Comparison of ENCODE assay signal across 8 cellular contexts in genomic region chr9:23492126-23493002, GRCh38.
DNase-seq lines count a peak whose midpoint lies in the region; ATAC-seq, FAIRE-seq and TF ChIP-seq lines count a peak whose summit lies in the region.

No MANE protein-coding gene starts in this region.

- H3K4me3 ChIP-seq in NT2/D1 (ENCODE audit: insufficient read length, low read depth) (no peak overlapping the region), esophagus muscularis mucosa (no peak overlapping the region)

- H3K27me3 Mint-ChIP-seq in activated naive CD8-positive, alpha-beta T cell treated with anti-CD3 and anti-CD28 coated beads, Interleukin-2, amount 50 U/mL, for 24 hours, result no peaks in the 10 kb centered on the region

- H3K27me3 ChIP-seq in NT2/D1 (ENCODE audit: insufficient read depth, insufficient read length) (no peaks in the 10 kb centered on the region), esophagus muscularis mucosa (no peaks in the 10 kb centered on the region)

- 45% methylated on average over 5 of the region's 5 CpGs for WGBS in esophagus muscularis mucosa

- no peaks in the 10 kb centered on the region for H3K9me3 ChIP-seq in NT2/D1 (ENCODE audit: insufficient read depth, low read length)
- H3K9me3 ChIP-seq in esophagus muscularis mucosa, result no peaks in the 10 kb centered on the region

- no peak overlapping the region for H3K27ac Mint-ChIP-seq in activated naive CD8-positive, alpha-beta T cell treated with anti-CD3 and anti-CD28 coated beads, Interleukin-2, amount 50 U/mL, for 24 hours

- no peak for ATAC-seq in GM18873 (IDR thresholded peaks at IDR 0.05; ENCODE audit: low FRiP score, unreplicated experiment)
- no peak for ATAC-seq in activated naive CD8-positive, alpha-beta T cell treated with anti-CD3 and anti-CD28 coated beads, Interleukin-2, amount 50 U/mL, for 24 hours

- no peak overlapping the region for H3K27ac ChIP-seq in esophagus muscularis mucosa (replicated peaks in 1 of 4)

- no peaks in the 10 kb centered on the region for H3K36me3 ChIP-seq in NT2/D1 (ENCODE audit: insufficient read depth, insufficient read length, low read length)
- H3K36me3 ChIP-seq in esophagus muscularis mucosa, result no peaks in the 10 kb centered on the region

- intact Hi-C loops in esophagus muscularis mucosa (cut with DNase I), result no loop called here

- DNase-seq in DMS114 treated with DMSO at 0.1 percent for 48 hours (lab: John Stamatoyannopoulos, UW; ENCODE audit: unreplicated experiment) (peak; percentile 2), HPDE6-E6E7 (ENCODE audit: extremely low spot score) (peak; percentile 50), NT2/D1 (ENCODE audit: low read depth, low spot score) (peak; percentile 52), esophagus muscularis mucosa (ENCODE audit: extremely low spot score) (no peak), retina (peak; percentile 44), GM12892 (ENCODE audit: insufficient read length) (no peak)
- no peak for DNase-seq in activated naive CD8-positive, alpha-beta T cell treated with anti-CD3 and anti-CD28 coated beads, Interleukin-2, amount 50 U/mL, for 24 hours

- no peaks in the 10 kb centered on the region for H3K4me1 Mint-ChIP-seq in activated naive CD8-positive, alpha-beta T cell treated with anti-CD3 and anti-CD28 coated beads, Interleukin-2, amount 50 U/mL, for 24 hours

- no peak overlapping the region for H3K4me3 Mint-ChIP-seq in activated naive CD8-positive, alpha-beta T cell treated with anti-CD3 and anti-CD28 coated beads, Interleukin-2, amount 50 U/mL, for 24 hours

- H3K36me3 Mint-ChIP-seq in activated naive CD8-positive, alpha-beta T cell treated with anti-CD3 and anti-CD28 coated beads, Interleukin-2, amount 50 U/mL, for 24 hours (ENCODE audit: low read depth), result no peaks in the 10 kb centered on the region

- H3K9ac ChIP-seq in NT2/D1 (ENCODE audit: insufficient read length, low read depth), result no peak overlapping the region

- no peaks in the 10 kb centered on the region for H3K4me1 ChIP-seq in NT2/D1 (ENCODE audit: insufficient read depth, insufficient read length)
- H3K4me1 ChIP-seq in esophagus muscularis mucosa, result peaks cover 0 to 6% (median 0%) of the 10 kb centered on the region in 4 donors

- TF ChIP-seq EP300 in esophagus muscularis mucosa (IDR thresholded peaks at IDR 0.05), result no peak

- peaks cover 7% of the 10 kb centered on the region for H3K9me3 Mint-ChIP-seq in activated naive CD8-positive, alpha-beta T cell treated with anti-CD3 and anti-CD28 coated beads, Interleukin-2, amount 50 U/mL, for 24 hours

- no peak for FAIRE-seq in GM12892 (lab: Jason Lieb, UNC)

- TF ChIP-seq POLR2A in esophagus muscularis mucosa (IDR thresholded peaks at IDR 0.05; ENCODE audit: low read depth), result no peak
- no peak for TF ChIP-seq POLR2A in GM12892 (IDR thresholded peaks at IDR 0.05; ENCODE audit: low read depth, low read length)

- TF ChIP-seq CTCF in esophagus muscularis mucosa (IDR thresholded peaks at IDR 0.05), result peak in 2 of 3 experiments; percentile 31 to 49

Comparison
In these comparisons a context has a peak if more than half of its experiments do, and no peak if none do; other contexts are left out.
1. DNase-seq: peak in DMS114 treated with DMSO at 0.1 percent for 48 hours (single experiment), HPDE6-E6E7 (single experiment), NT2/D1 (single experiment) and retina (single experiment); none in esophagus muscularis mucosa (single experiment), GM12892 (single experiment) and activated naive CD8-positive, alpha-beta T cell treated with anti-CD3 and anti-CD28 coated beads, Interleukin-2, amount 50 U/mL, for 24 hours (single experiment).